8 cellular contexts compared by ENCODE assay signal in genomic region chr14:32076278-32077080, GRCh38. TPM values are rescaled to one million over a fixed set of nuclear protein-coding genes. Genes with fewer than 3 reads are reported as not detected.
DNase-seq lines count a peak whose midpoint lies in the region; ATAC-seq and TF ChIP-seq lines count a peak whose summit lies in the region.

No MANE protein-coding gene starts in this region.

- CTCF ChIA-PET in activated CD8-positive, alpha-beta T cell treated with anti-CD3 and anti-CD28 coated beads for 36 hours (lab: Charles Lee): interaction anchor here (0.8 to 1.8 kb wide), 6 partner anchors 115 to 182 kb away, joined by 3 to 11 read pairs (median 4); no protein-coding TSS in a partner anchor

- peaks cover 32% of the 10 kb centered on the region for H3K4me1 Mint-ChIP-seq in activated CD8-positive, alpha-beta T cell treated with anti-CD3 and anti-CD28 coated beads for 36 hours (ENCODE audit: low read depth)

- TF ChIP-seq CTCF in activated CD8-positive, alpha-beta T cell treated with anti-CD3 and anti-CD28 coated beads for 36 hours (IDR thresholded peaks at IDR 0.05): no peak

- H3K27ac Mint-ChIP-seq in activated CD8-positive, alpha-beta T cell treated with anti-CD3 and anti-CD28 coated beads for 36 hours: peak overlapping the region; percentile 89

- peak; percentile 71 for ATAC-seq in HG03432 (IDR thresholded peaks at IDR 0.05; ENCODE audit: unreplicated experiment)
- peak; percentile 72 for ATAC-seq in activated CD8-positive, alpha-beta T cell treated with anti-CD3 and anti-CD28 coated beads for 36 hours

- no peaks in the 10 kb centered on the region for H3K9me3 Mint-ChIP-seq in activated CD8-positive, alpha-beta T cell treated with anti-CD3 and anti-CD28 coated beads for 36 hours

- H3K36me3 Mint-ChIP-seq in activated CD8-positive, alpha-beta T cell treated with anti-CD3 and anti-CD28 coated beads for 36 hours (ENCODE audit: low read depth): no peaks in the 10 kb centered on the region

- POLR2A ChIA-PET in activated CD8-positive, alpha-beta T cell treated with anti-CD3 and anti-CD28 coated beads for 36 hours (lab: Charles Lee): interaction anchor here (0.7 to 1.9 kb wide), 4 partner anchors 15 to 149 kb away, joined by 3 to 5 read pairs (median 4); partner anchors contain the start of gene RNU6-7

- peak; percentile 32 for TF ChIP-seq POLR2A in GM19193 (IDR thresholded peaks at IDR 0.05; ENCODE audit: extremely low read depth, insufficient read depth, insufficient read length)

- intact Hi-C loops in activated CD8-positive, alpha-beta T cell treated with anti-CD3 and anti-CD28 coated beads for 36 hours (cut with micrococcal nuclease): loop anchor here (10.0 kb wide), 2 partner anchors 142 to 488 kb away; no protein-coding TSS in a partner anchor

- DNase-seq in AG20443 (ENCODE audit: low spot score) (peak; percentile 98), NCI-H524 (lab: John Stamatoyannopoulos, UW) (peak; percentile 99), lung microvascular endothelial cell (ENCODE audit: low read depth in 2 of 2) (peak; percentile 95 to 97)
- peak; percentile 77 for DNase-seq in activated CD8-positive, alpha-beta T cell treated with anti-CD3 and anti-CD28 coated beads for 36 hours
- peak; percentile 62 for DNase-seq in effector CD4-positive, alpha-beta T cell
- DNase-seq in stimulated activated CD4-positive, alpha-beta T cell treated with anti-CD3 and anti-CD28 coated beads, TNF-alpha, amount 100 ng/mL, for 24 hours (ENCODE audit: low read depth in 3 of 3): peak; percentile 64 to 83 (median 77)

- peaks cover 3% of the 10 kb centered on the region for H3K27me3 Mint-ChIP-seq in activated CD8-positive, alpha-beta T cell treated with anti-CD3 and anti-CD28 coated beads for 36 hours

- H3K4me3 Mint-ChIP-seq in activated CD8-positive, alpha-beta T cell treated with anti-CD3 and anti-CD28 coated beads for 36 hours: peak overlapping the region; percentile 87

RNA-seq across cellular contexts. Expression of gene ARHGAP5, which starts 0.6 kb away (rescaled TPM):
- total RNA-seq in activated CD8-positive, alpha-beta T cell treated with anti-CD3 and anti-CD28 coated beads for 36 hours: 10 to 100 TPM; 32.5 to 36.0 TPM
- total RNA-seq in lung microvascular endothelial cell: 21.4 and 23.2 TPM in 2 replicates

Comparison
In these comparisons a context has a peak if more than half of its experiments do, and no peak if none do; other contexts are left out.
1. Peak in every context shown above with its lines: DNase-seq and ATAC-seq.